ENCODE assay signal across 12 cellular contexts in genomic region chr21:35470522-35470921, GRCh38.
"Had no signal": no experiment of that assay in that cellular context is flagged by ENCODE, and none has a peak within 500 bp of the region (broad histone marks: within the 10 kb centered on the region; RNA-seq: fewer than 3 reads in every experiment).

No MANE protein-coding gene starts in this region.

- H3K79me2 ChIP-seq: parathyroid adenoma had no signal

- ATAC-seq: activated CD4-positive, alpha-beta T cell treated with anti-CD3 and anti-CD28 coated beads for 36 hours; heart left ventricle had no signal

- H3K27me3 ChIP-seq: heart left ventricle, stomach had no signal

- H3K9ac ChIP-seq: parathyroid adenoma had no signal

- DNase-seq: activated CD4-positive, alpha-beta T cell treated with anti-CD3 and anti-CD28 coated beads for 36 hours; activated naive CD4-positive, alpha-beta T cell treated with Interleukin-2 at 50 U/mL for 16 hours; foreskin melanocyte; heart left ventricle; kidney glomerular epithelial cell; midbrain; naive B cell; retina; stomach had no signal

- H3K36me3 ChIP-seq: heart left ventricle, stomach, thoracic aorta had no signal

- H3K4me3 ChIP-seq: heart left ventricle, stomach, thoracic aorta had no signal

- H3K4me1 ChIP-seq: parathyroid adenoma had no signal

- H3K27ac ChIP-seq: parathyroid adenoma, stomach, thoracic aorta, VCaP had no signal
